Comparison of ENCODE assay signal across 15 cellular contexts in genomic region chr1:234836786-234837185, GRCh38.
"Had no signal": no experiment of that assay in that cellular context is flagged by ENCODE, and none has a peak within 500 bp of the region (broad histone marks: within the 10 kb centered on the region; RNA-seq: fewer than 3 reads in every experiment).

No MANE protein-coding gene starts in this region.

- H3K27me3 Mint-ChIP-seq: activated B cell treated with CpG ODN at 0.5 μM for 24 hours; activated CD4-positive, alpha-beta T cell treated with anti-CD3 and anti-CD28 coated beads, Interleukin-2, amount 10 ng/mL, durations not matched to agents 24 days and 14 days; activated naive CD8-positive, alpha-beta T cell; stimulated activated naive CD8-positive, alpha-beta T cell treated with anti-CD3 and anti-CD28 coated beads, Interleukin-15, amount 100 ng/mL, for 72 hours had no signal

- DNase-seq: activated B cell treated with CpG ODN at 0.5 μM for 24 hours; activated CD4-positive, alpha-beta T cell treated with anti-CD3 and anti-CD28 coated beads, Interleukin-2, amount 10 ng/mL, durations not matched to agents 24 days and 14 days; activated CD8-positive, alpha-beta memory T cell treated with anti-CD3 and anti-CD28 coated beads for 24 hours; activated gamma-delta T cell treated with Interleukin-2 at 50 U/mL for 16 hours; amniotic stem cell; central memory CD4-positive, alpha-beta T cell; erythroblast; kidney; mesendoderm; psoas muscle; stimulated activated naive CD8-positive, alpha-beta T cell treated with anti-CD3 and anti-CD28 coated beads, Interleukin-15, amount 100 ng/mL, for 72 hours; T-helper 2 cell had no signal

- H3K27ac ChIP-seq: psoas muscle had no signal

- H3K9me3 ChIP-seq: body of pancreas, psoas muscle had no signal

- H3K27ac Mint-ChIP-seq: activated B cell treated with CpG ODN at 0.5 μM for 24 hours; activated CD4-positive, alpha-beta T cell treated with anti-CD3 and anti-CD28 coated beads, Interleukin-2, amount 10 ng/mL, durations not matched to agents 24 days and 14 days; activated naive CD8-positive, alpha-beta T cell; nephron; stimulated activated naive CD8-positive, alpha-beta T cell treated with anti-CD3 and anti-CD28 coated beads, Interleukin-15, amount 100 ng/mL, for 72 hours had no signal

- H3K4me3 Mint-ChIP-seq: activated B cell treated with CpG ODN at 0.5 μM for 24 hours; activated CD4-positive, alpha-beta T cell treated with anti-CD3 and anti-CD28 coated beads, Interleukin-2, amount 10 ng/mL, durations not matched to agents 24 days and 14 days; activated naive CD8-positive, alpha-beta T cell; nephron; stimulated activated naive CD8-positive, alpha-beta T cell treated with anti-CD3 and anti-CD28 coated beads, Interleukin-15, amount 100 ng/mL, for 72 hours had no signal

- H3K9me3 Mint-ChIP-seq: nephron had no signal

- H3K27me3 ChIP-seq: body of pancreas had no signal

- H3K36me3 Mint-ChIP-seq: activated naive CD8-positive, alpha-beta T cell had no signal

- ATAC-seq: psoas muscle; stimulated activated naive CD8-positive, alpha-beta T cell treated with anti-CD3 and anti-CD28 coated beads, Interleukin-15, amount 100 ng/mL, for 72 hours had no signal

- H3K4me3 ChIP-seq: body of pancreas, psoas muscle had no signal
